11 cellular contexts compared by ENCODE assay signal in the genomic region with DNA sequence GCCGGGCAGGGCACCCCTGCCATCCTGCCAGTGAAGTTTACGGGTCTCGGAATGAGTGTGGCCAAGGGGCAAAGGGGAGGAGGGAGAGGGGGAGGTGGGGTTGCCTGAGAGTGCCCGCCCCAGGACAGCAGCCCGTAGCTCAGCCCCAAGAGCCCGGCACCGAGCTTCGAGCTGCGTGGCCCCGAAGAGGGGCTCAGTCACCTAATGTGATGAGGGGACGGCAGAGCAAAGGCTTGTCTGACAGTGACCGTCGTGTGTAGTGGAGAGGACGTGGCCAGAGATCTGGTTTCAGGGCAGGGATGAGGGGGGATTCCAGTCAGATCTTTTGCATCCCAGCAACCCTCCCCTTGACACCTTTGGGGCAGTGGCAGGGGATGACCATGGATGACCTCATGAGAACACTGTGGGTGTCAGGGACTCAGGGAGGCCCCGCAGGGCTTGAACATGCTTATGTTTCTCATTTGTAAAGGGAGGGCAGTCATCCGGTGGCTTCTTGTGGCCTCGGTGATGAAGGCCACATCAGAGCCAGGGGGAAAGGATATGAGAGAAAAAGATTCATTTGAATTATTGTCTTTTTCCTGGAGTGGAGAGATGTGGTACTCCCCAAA. TPM values are rescaled to one million over a fixed set of nuclear protein-coding genes. Genes with fewer than 3 reads are reported as not detected.
DNase-seq lines count a peak whose midpoint lies in the region; ATAC-seq and TF ChIP-seq lines count a peak whose summit lies in the region.
"Had no signal": no experiment of that assay in that cellular context is flagged by ENCODE, and none has a peak within 500 bp of the region (broad histone marks: within the 10 kb centered on the region; RNA-seq: fewer than 3 reads in every experiment).

No MANE protein-coding gene starts in this region.

- H3K27me3 Mint-ChIP-seq in T-helper 1 cell treated with Interleukin-12 subunit alpha and Interleukin-12 subunit beta and Interleukin-4 antibody, amounts not matched to agents 30 μg/mL and 1 μg/mL, for 36 hours (ENCODE audit: low read depth): peaks cover 28% of the 10 kb centered on the region
- no peaks in the 10 kb centered on the region for H3K27me3 Mint-ChIP-seq in central memory CD8-positive, alpha-beta T cell

- no peaks in the 10 kb centered on the region for H3K9me3 ChIP-seq in psoas muscle

- H3K4me3 ChIP-seq in HL-60 (replicated peaks; ENCODE audit: insufficient read depth, low read length) (peak overlapping the region; percentile 39), psoas muscle (no peak overlapping the region)

- H3K36me3 Mint-ChIP-seq in T-helper 1 cell treated with Interleukin-12 subunit alpha and Interleukin-12 subunit beta and Interleukin-4 antibody, amounts not matched to agents 30 μg/mL and 1 μg/mL, for 36 hours (ENCODE audit: low read depth): peaks cover 19% of the 10 kb centered on the region
- H3K36me3 Mint-ChIP-seq in central memory CD8-positive, alpha-beta T cell (ENCODE audit: insufficient read depth): peaks cover 3% of the 10 kb centered on the region

- no peaks in the 10 kb centered on the region for H3K9me3 Mint-ChIP-seq in T-helper 1 cell treated with Interleukin-12 subunit alpha and Interleukin-12 subunit beta and Interleukin-4 antibody, amounts not matched to agents 30 μg/mL and 1 μg/mL, for 36 hours
- no peaks in the 10 kb centered on the region for H3K9me3 Mint-ChIP-seq in central memory CD8-positive, alpha-beta T cell

- H3K36me3 ChIP-seq in psoas muscle (ENCODE audit: insufficient read depth in 1 of 2, low read depth in 1 of 2): no peaks in the 10 kb centered on the region

- no peaks in the 10 kb centered on the region for H3K4me1 ChIP-seq in psoas muscle

- TF ChIP-seq CTCF in HL-60 (IDR thresholded peaks at IDR 0.05; ENCODE audit: insufficient read depth, low read length) (no peak), psoas muscle (IDR thresholded peaks at IDR 0.05) (no peak)

- no peaks in the 10 kb centered on the region for H3K27me3 ChIP-seq in HL-60 (ENCODE audit: insufficient read depth, poor library complexity, severe bottlenecking)
- H3K27me3 ChIP-seq in psoas muscle (ENCODE audit: insufficient read depth in 3 of 3, low read length in 2 of 3): peaks cover 0 to 58% (median 19%) of the 10 kb centered on the region in 3 donors

- DNase-seq in T-helper 1 cell (no peak), HL-60 (ENCODE audit: low read depth in 1 of 2, low spot score in 1 of 2) (peak in 1 of 2 experiments; percentile 23), psoas muscle (no peak), NAMALWA (ENCODE audit: low spot score) (no peak)
- DNase-seq in central memory CD8-positive, alpha-beta T cell (ENCODE audit: low spot score in 2 of 2): no peak
- DNase-seq: activated CD4-positive, CD25-positive, alpha-beta regulatory T cell; small intestine had no signal

- peak overlapping the region; percentile 43 for H3K4me3 Mint-ChIP-seq in T-helper 1 cell treated with Interleukin-12 subunit alpha and Interleukin-12 subunit beta and Interleukin-4 antibody, amounts not matched to agents 30 μg/mL and 1 μg/mL, for 36 hours
- peak overlapping the region; percentile 77 for H3K4me3 Mint-ChIP-seq in central memory CD8-positive, alpha-beta T cell

- H3K27ac ChIP-seq in HL-60 (replicated peaks) (peak overlapping the region; percentile 99), psoas muscle (peak overlapping the region; percentile 36)

- intact Hi-C loops in psoas muscle (cut with DNase I): no loop called here

- WGBS in psoas muscle, 3 donors: 71 to 74% (median 74%) methylated on average over 17 of the region's 17 CpGs

- H3K4me1 Mint-ChIP-seq in T-helper 1 cell treated with Interleukin-12 subunit alpha and Interleukin-12 subunit beta and Interleukin-4 antibody, amounts not matched to agents 30 μg/mL and 1 μg/mL, for 36 hours (ENCODE audit: low read depth): peaks cover 46% of the 10 kb centered on the region
- peaks cover 36% of the 10 kb centered on the region for H3K4me1 Mint-ChIP-seq in central memory CD8-positive, alpha-beta T cell

- H3K27ac Mint-ChIP-seq in T-helper 1 cell treated with Interleukin-12 subunit alpha and Interleukin-12 subunit beta and Interleukin-4 antibody, amounts not matched to agents 30 μg/mL and 1 μg/mL, for 36 hours: no peak overlapping the region
- H3K27ac Mint-ChIP-seq in central memory CD8-positive, alpha-beta T cell (ENCODE audit: low read depth): no peak overlapping the region

- no peak for ATAC-seq in central memory CD8-positive, alpha-beta T cell (replicated peaks; ENCODE audit: extremely low read depth, poor library complexity, severe bottlenecking)
- ATAC-seq in psoas muscle: no peak
- ATAC-seq in HG03565 (IDR thresholded peaks at IDR 0.05; ENCODE audit: unreplicated experiment): no peak
- no peak for ATAC-seq in GM19452 (IDR thresholded peaks at IDR 0.05; ENCODE audit: unreplicated experiment)

RNA-seq across cellular contexts. Expression of gene TRPM2, which starts 1.1 kb away (rescaled TPM):
- 1 to 10 TPM in 1 of 4 donors, under 1 TPM in 3; 0.69 to 1.7 (median 0.84) TPM for total RNA-seq in psoas muscle
- polyA plus RNA-seq in psoas muscle: under 1 TPM; 0.08 to 0.76 (median 0.31) TPM
- total RNA-seq: endothelial cell of umbilical vein had no signal
- polyA plus RNA-seq: endothelial cell of umbilical vein had no signal

RNA-seq across cellular contexts. Expression of gene CFAP410, which starts 13.2 kb away (rescaled TPM):
- 10 to 100 TPM in 2 of 4 donors, 1 to 10 TPM in 2; 8.3 to 10.5 (median 9.7) TPM for total RNA-seq in psoas muscle
- polyA plus RNA-seq in psoas muscle: 10 to 100 TPM in 2 of 3 donors, 1 to 10 TPM in 1; 9.9 to 13.7 (median 10.1) TPM

RNA-seq across cellular contexts. Expression of gene PFKL, which starts 52.5 kb away (rescaled TPM):
- 10 to 100 TPM; 17.8 to 33.6 (median 27.7) TPM for total RNA-seq in psoas muscle
- 10 to 100 TPM in 2 of 3 donors, 1 to 10 TPM in 1; 9.2 to 21.2 (median 13.7) TPM for polyA plus RNA-seq in psoas muscle
